ENCODE assay signal across 2 cellular contexts in genomic region chr13:46615888-46616531, GRCh38.
TF ChIP-seq lines count a peak whose summit lies in the region.

No MANE protein-coding gene starts in this region.

TF ChIP-seq in liver, 16 proteins besides CTCF, POLR2A, EP300 and RAD21 (continued from another document):
- TF ChIP-seq, protein P1, sequence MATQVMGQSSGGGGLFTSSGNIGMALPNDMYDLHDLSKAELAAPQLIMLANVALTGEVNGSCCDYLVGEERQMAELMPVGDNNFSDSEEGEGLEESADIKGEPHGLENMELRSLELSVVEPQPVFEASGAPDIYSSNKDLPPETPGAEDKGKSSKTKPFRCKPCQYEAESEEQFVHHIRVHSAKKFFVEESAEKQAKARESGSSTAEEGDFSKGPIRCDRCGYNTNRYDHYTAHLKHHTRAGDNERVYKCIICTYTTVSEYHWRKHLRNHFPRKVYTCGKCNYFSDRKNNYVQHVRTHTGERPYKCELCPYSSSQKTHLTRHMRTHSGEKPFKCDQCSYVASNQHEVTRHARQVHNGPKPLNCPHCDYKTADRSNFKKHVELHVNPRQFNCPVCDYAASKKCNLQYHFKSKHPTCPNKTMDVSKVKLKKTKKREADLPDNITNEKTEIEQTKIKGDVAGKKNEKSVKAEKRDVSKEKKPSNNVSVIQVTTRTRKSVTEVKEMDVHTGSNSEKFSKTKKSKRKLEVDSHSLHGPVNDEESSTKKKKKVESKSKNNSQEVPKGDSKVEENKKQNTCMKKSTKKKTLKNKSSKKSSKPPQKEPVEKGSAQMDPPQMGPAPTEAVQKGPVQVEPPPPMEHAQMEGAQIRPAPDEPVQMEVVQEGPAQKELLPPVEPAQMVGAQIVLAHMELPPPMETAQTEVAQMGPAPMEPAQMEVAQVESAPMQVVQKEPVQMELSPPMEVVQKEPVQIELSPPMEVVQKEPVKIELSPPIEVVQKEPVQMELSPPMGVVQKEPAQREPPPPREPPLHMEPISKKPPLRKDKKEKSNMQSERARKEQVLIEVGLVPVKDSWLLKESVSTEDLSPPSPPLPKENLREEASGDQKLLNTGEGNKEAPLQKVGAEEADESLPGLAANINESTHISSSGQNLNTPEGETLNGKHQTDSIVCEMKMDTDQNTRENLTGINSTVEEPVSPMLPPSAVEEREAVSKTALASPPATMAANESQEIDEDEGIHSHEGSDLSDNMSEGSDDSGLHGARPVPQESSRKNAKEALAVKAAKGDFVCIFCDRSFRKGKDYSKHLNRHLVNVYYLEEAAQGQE (IDR thresholded peaks at IDR 0.05), result no peak

TF ChIP-seq in HepG2, 621 proteins besides CTCF, POLR2A, EP300 and RAD21 (continued from another document):
- TF ChIP-seq ZNF143 (CRISPR knock-in tag; IDR thresholded peaks at IDR 0.05) (no peak), SSRP1 (CRISPR knock-in tag; IDR thresholded peaks at IDR 0.05) (no peak)
